In the genomic region with DNA sequence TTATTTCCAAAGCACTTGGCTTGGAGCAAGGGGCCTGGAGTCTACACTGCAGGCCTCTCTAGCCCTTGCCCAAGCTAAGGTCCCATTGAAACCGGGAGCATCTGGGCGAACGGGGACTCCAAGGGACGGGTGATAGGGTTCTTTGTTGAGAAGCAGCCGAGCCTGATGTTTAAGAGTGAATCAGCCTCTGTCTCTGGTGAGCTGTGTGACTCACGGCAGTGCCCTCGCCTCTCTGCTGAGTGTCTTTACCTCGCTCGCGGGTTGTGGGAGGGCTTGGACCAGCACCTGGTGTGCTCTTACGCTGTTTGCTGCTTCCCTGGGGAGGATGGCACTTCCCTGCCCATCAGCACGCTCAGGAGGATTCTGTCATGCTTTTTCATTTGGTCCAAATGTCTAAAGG, we compare ENCODE assay signal across 8 cellular contexts. TPM values are rescaled to one million over a fixed set of nuclear protein-coding genes. Genes with fewer than 3 reads are reported as not detected.
DNase-seq lines count a peak whose midpoint lies in the region; ATAC-seq, FAIRE-seq and TF ChIP-seq lines count a peak whose summit lies in the region.

No MANE protein-coding gene starts in this region.

- TF ChIP-seq EP300 in HepG2 (IDR thresholded peaks at IDR 0.05; ENCODE audit: low read depth in 2 of 2, low read length in 2 of 2) (no peak), HepG2 (CRISPR knock-in tag; IDR thresholded peaks at IDR 0.05; ENCODE audit: borderline replicate concordance) (no peak)

- peak in 1 of 5 donors; percentile 53 for DNase-seq in CD4-positive, alpha-beta memory T cell
- DNase-seq in M059J (ENCODE audit: low read depth) = peak; percentile 84
- DNase-seq in activated naive CD8-positive, alpha-beta T cell treated with anti-CD3 and anti-CD28 coated beads, Interleukin-2, amount 10 ng/mL, durations not matched to agents 7 days and 5 days = no peak
- no peak for DNase-seq in HepG2 (ENCODE audit: low spot score)
- DNase-seq in epidermal melanocyte (ENCODE audit: insufficient read length, low spot score) = no peak

- peaks cover 0 to 3% (median 0%) of the 10 kb centered on the region in 8 donors for H3K9me3 Mint-ChIP-seq in CD4-positive, alpha-beta memory T cell
- H3K9me3 Mint-ChIP-seq in activated naive CD8-positive, alpha-beta T cell treated with anti-CD3 and anti-CD28 coated beads, Interleukin-2, amount 10 ng/mL, durations not matched to agents 7 days and 5 days = no peaks in the 10 kb centered on the region

- FAIRE-seq in HepG2 (lab: Jason Lieb, UNC) = no peak

- 59% methylated on average over 12 of the region's 12 CpGs for WGBS in HepG2 (ENCODE audit: low lambda C conversion rate)

- H3K9me3 ChIP-seq in CD4-positive, alpha-beta memory T cell (ENCODE audit: control insufficient read depth in 1 of 2, low read length in 2 of 2) = no peaks in the 10 kb centered on the region
- H3K9me3 ChIP-seq in HepG2 (ENCODE audit: low read length) (no peaks in the 10 kb centered on the region), subcutaneous abdominal adipose tissue (ENCODE audit: control insufficient read depth in 5 of 5, low read length in 5 of 5) (no peaks in the 10 kb centered on the region)

- H3K27me3 ChIP-seq in CD4-positive, alpha-beta memory T cell (ENCODE audit: insufficient read depth, low read length) = no peaks in the 10 kb centered on the region
- H3K27me3 ChIP-seq in HepG2 (ENCODE audit: control insufficient read depth in 1 of 2, insufficient read depth in 2 of 2, low read length in 2 of 2) = no peaks in the 10 kb centered on the region; a peak in 1 of 5 replicates
- H3K27me3 ChIP-seq in subcutaneous abdominal adipose tissue (ENCODE audit: control insufficient read depth in 5 of 5, insufficient read depth in 4 of 5, low read length in 5 of 5) = no peaks in the 10 kb centered on the region

- H3K36me3 Mint-ChIP-seq in CD4-positive, alpha-beta memory T cell = peaks cover 14 to 49% of the 10 kb centered on the region in 2 donors
- peaks cover 15% of the 10 kb centered on the region for H3K36me3 Mint-ChIP-seq in activated naive CD8-positive, alpha-beta T cell treated with anti-CD3 and anti-CD28 coated beads, Interleukin-2, amount 10 ng/mL, durations not matched to agents 7 days and 5 days

- peak in 1 of 2 experiments; percentile 22; a peak in 1 of 4 replicates for TF ChIP-seq POLR2A in HepG2 (IDR thresholded peaks at IDR 0.05; ENCODE audit: insufficient read depth in 1 of 2, low read depth in 2 of 2, low read length in 2 of 2)

- peak overlapping the region; percentile 80 to 93 for H3K4me3 ChIP-seq in CD4-positive, alpha-beta memory T cell (ENCODE audit: low read length in 2 of 2)
- H3K4me3 ChIP-seq in HepG2 (replicated peaks in 1 of 3; ENCODE audit: insufficient read depth in 1 of 3, low read depth in 2 of 3, low read length in 3 of 3) = peak overlapping the region; percentile 94 to 99 (median 96)
- H3K4me3 ChIP-seq in subcutaneous abdominal adipose tissue (ENCODE audit: low read depth in 1 of 5, low read length in 5 of 5) = peak overlapping the region; percentile 88 to 96 (median 90)

- H3K4me1 Mint-ChIP-seq in CD4-positive, alpha-beta memory T cell = peaks cover 20 to 59% (median 27%) of the 10 kb centered on the region in 4 donors
- H3K4me1 Mint-ChIP-seq in activated naive CD8-positive, alpha-beta T cell treated with anti-CD3 and anti-CD28 coated beads, Interleukin-2, amount 10 ng/mL, durations not matched to agents 7 days and 5 days = peaks cover 24% of the 10 kb centered on the region

- peaks cover 35% of the 10 kb centered on the region for H3K79me2 ChIP-seq in HepG2 (ENCODE audit: insufficient read depth, low read length)

- H2AFZ ChIP-seq in HepG2 (ENCODE audit: low read length) = no peak overlapping the region

- in situ Hi-C loops in HepG2 (cut with HindIII; ENCODE audit: extremely low pct_ligation_motif_present, low pct_unique_long_range_greater_than_20kb) = no loop called here

- TF ChIP-seq CTCF in HepG2 (CRISPR knock-in tag; IDR thresholded peaks at IDR 0.05) = no peak

- POLR2A ChIA-PET in CD4-positive, alpha-beta memory T cell (lab: Charles Lee; ENCODE audit: partially characterized antibody) = interaction anchor here (1.0 to 4.0 kb wide), 8 partner anchors 10 to 176 kb away, joined by 3 to 67 read pairs (median 4); a partner anchor contains a TSS
- POLR2A ChIA-PET in activated naive CD8-positive, alpha-beta T cell treated with anti-CD3 and anti-CD28 coated beads, Interleukin-2, amount 10 ng/mL, durations not matched to agents 7 days and 5 days (lab: Charles Lee) = interaction anchor here (1.2 to 4.5 kb wide), 5 partner anchors 9 to 172 kb away, joined by 3 to 69 read pairs (median 15); a partner anchor contains a TSS
- POLR2A ChIA-PET in HepG2 (lab: Yijun Ruan, JAX) = interaction anchor here (2.4 to 4.5 kb wide), 4 partner anchors 11 to 18 kb away, joined by 16 to 124 read pairs (median 47); a partner anchor contains a TSS

- CTCF ChIA-PET in CD4-positive, alpha-beta memory T cell (lab: Charles Lee; ENCODE audit: partially characterized antibody) = interaction anchor here (1.3 kb wide), 1 partner anchor 10 kb away, joined by 5 read pairs; no protein-coding TSS in a partner anchor
- CTCF ChIA-PET in HepG2 (lab: Yijun Ruan, JAX; ENCODE audit: low intra/inter-chr PET ratio, low total read pairs) = no interaction called here

- peak overlapping the region; percentile 83 for H3K27ac ChIP-seq in CD4-positive, alpha-beta memory T cell (ENCODE audit: low read depth, low read length)
- H3K27ac ChIP-seq in HepG2 (ENCODE audit: extremely low read length, insufficient read depth, low read length) (peak overlapping the region; percentile 53), subcutaneous abdominal adipose tissue (ENCODE audit: low read depth, low read length) (peak overlapping the region; percentile 74)

- peaks cover 41% of the 10 kb centered on the region for H3K36me3 ChIP-seq in CD4-positive, alpha-beta memory T cell (ENCODE audit: insufficient read depth, low read length)
- H3K36me3 ChIP-seq in HepG2 (replicated peaks in 1 of 2; ENCODE audit: control insufficient read depth in 1 of 2, insufficient read depth in 2 of 2, low read length in 2 of 2) (peaks cover 38 to 48% of the 10 kb centered on the region in 2 experiments; a peak in 4 of 5 replicates), subcutaneous abdominal adipose tissue (ENCODE audit: control insufficient read depth in 5 of 5, insufficient read depth in 5 of 5, low read length in 5 of 5) (peaks cover 0 to 58% (median 45%) of the 10 kb centered on the region in 5 donors)

- no peaks in the 10 kb centered on the region for H4K20me1 ChIP-seq in HepG2 (ENCODE audit: insufficient read depth, low read length)

- H3K9ac ChIP-seq in HepG2 (ENCODE audit: insufficient read depth, low read depth, low read length) (peak overlapping the region; percentile 94), subcutaneous abdominal adipose tissue (ENCODE audit: low read length in 5 of 5) (peak overlapping the region; percentile 39 to 95 (median 93))

- peak overlapping the region; percentile 94 for H3K4me2 ChIP-seq in HepG2 (ENCODE audit: low read depth, low read length)

- BruUV-seq in HepG2 (replicated peaks; lab: Mats Ljungman, UMichigan) = no TSS peak

- H3K4me1 ChIP-seq in CD4-positive, alpha-beta memory T cell (ENCODE audit: insufficient read depth, low read length) = peaks cover 31% of the 10 kb centered on the region
- peaks cover 35% of the 10 kb centered on the region for H3K4me1 ChIP-seq in HepG2 (ENCODE audit: insufficient read depth, low read length)
- peaks cover 14 to 38% (median 33%) of the 10 kb centered on the region in 5 donors for H3K4me1 ChIP-seq in subcutaneous abdominal adipose tissue (ENCODE audit: control insufficient read depth in 5 of 5, insufficient read depth in 5 of 5, low read length in 5 of 5)

- no peak for TF ChIP-seq RAD21 in HepG2 (CRISPR knock-in tag; IDR thresholded peaks at IDR 0.05)

- ATAC-seq in activated naive CD8-positive, alpha-beta T cell treated with anti-CD3 and anti-CD28 coated beads, Interleukin-2, amount 10 ng/mL, durations not matched to agents 7 days and 5 days (ENCODE audit: low read depth) = no peak
- no peak for ATAC-seq in HepG2
- no peak for ATAC-seq in GM18858 (IDR thresholded peaks at IDR 0.05; ENCODE audit: unreplicated experiment)
- no peak for ATAC-seq in HG02759 (IDR thresholded peaks at IDR 0.05; ENCODE audit: unreplicated experiment)

- H3K27ac Mint-ChIP-seq in CD4-positive, alpha-beta memory T cell = peak overlapping the region in 6 of 7 donors; percentile 78 to 93 (median 85)
- H3K27ac Mint-ChIP-seq in activated naive CD8-positive, alpha-beta T cell treated with anti-CD3 and anti-CD28 coated beads, Interleukin-2, amount 10 ng/mL, durations not matched to agents 7 days and 5 days = peak overlapping the region; percentile 9

- intact Hi-C loops in CD4-positive, alpha-beta memory T cell (cut with micrococcal nuclease) = no loop called here
- intact Hi-C loops in HepG2 (cut with micrococcal nuclease; ENCODE audit: unreplicated experiment) = no loop called here

- no peaks in the 10 kb centered on the region for H3K27me3 Mint-ChIP-seq in CD4-positive, alpha-beta memory T cell
- no peaks in the 10 kb centered on the region for H3K27me3 Mint-ChIP-seq in activated naive CD8-positive, alpha-beta T cell treated with anti-CD3 and anti-CD28 coated beads, Interleukin-2, amount 10 ng/mL, durations not matched to agents 7 days and 5 days

- peak overlapping the region; percentile 83 to 94 (median 84) for H3K4me3 Mint-ChIP-seq in CD4-positive, alpha-beta memory T cell
- H3K4me3 Mint-ChIP-seq in activated naive CD8-positive, alpha-beta T cell treated with anti-CD3 and anti-CD28 coated beads, Interleukin-2, amount 10 ng/mL, durations not matched to agents 7 days and 5 days = peak overlapping the region; percentile 98

RNA-seq across cellular contexts. Expression of a gene that starts 1.3 kb away (rescaled TPM):
- 100 to 1,000 TPM; 182 to 206 TPM for total RNA-seq in CD4-positive, alpha-beta memory T cell
- 10 to 100 TPM; 18.9 to 46.4 TPM for polyA plus RNA-seq in CD4-positive, alpha-beta memory T cell
- 52.4 and 101 TPM in 2 replicates for total RNA-seq in M059J (2014; rRNA removed; shearing (Covaris generic))
- 100 to 1,000 TPM; 152 to 164 TPM for total RNA-seq in activated naive CD8-positive, alpha-beta T cell treated with anti-CD3 and anti-CD28 coated beads, Interleukin-2, amount 10 ng/mL, durations not matched to agents 7 days and 5 days
- total RNA-seq in HepG2 (2016; rRNA removed; fragmentation: Illumina TruSeq; extraction: Trizol) = 54.1 and 73.3 TPM in 2 replicates
- total RNA-seq in HepG2 (2016; cell fraction: cytosol; rRNA removed; fragmentation: Illumina TruSeq; extraction: Trizol; ENCODE audit: low read depth) = 23.7 and 25.3 TPM in 2 replicates
- total RNA-seq in HepG2 (2016; cell fraction: insoluble cytoplasmic fraction; rRNA removed; fragmentation: Illumina TruSeq; extraction: Trizol) = 46.3 and 75.5 TPM in 2 replicates
- 26.2 and 27.2 TPM in 2 replicates for total RNA-seq in HepG2 (2016; cell fraction: membrane; rRNA removed; fragmentation: Illumina TruSeq; extraction: Trizol)
- total RNA-seq in HepG2 (2016; cell fraction: nucleus; rRNA removed; fragmentation: Illumina TruSeq; extraction: Trizol) = 61.6 and 70.3 TPM in 2 replicates
- polyA plus RNA-seq in HepG2 (2011; rRNA removed) = 78.1 and 85.3 TPM in 2 replicates
- polyA plus RNA-seq in HepG2 (2011; cell fraction: cytosol; rRNA removed) = 23.0 and 37.1 TPM in 2 replicates
- polyA plus RNA-seq in HepG2 (2011; cell fraction: nucleus; rRNA removed) = 599 and 842 TPM in 2 replicates
- polyA plus RNA-seq in HepG2 (2012) = 50.3 and 58.5 TPM in 2 replicates
- 10.3 and 14.6 TPM in 2 replicates for polyA plus RNA-seq in HepG2 (2016; cell fraction: cytosol; fragmentation: Illumina TruSeq; extraction: Trizol; ENCODE audit: low read depth)
- polyA plus RNA-seq in HepG2 (2016; cell fraction: insoluble cytoplasmic fraction; fragmentation: Illumina TruSeq; extraction: Trizol; ENCODE audit: low read depth) = 49.0 and 65.5 TPM in 2 replicates
- polyA plus RNA-seq in HepG2 (2016; cell fraction: membrane; fragmentation: Illumina TruSeq; extraction: Trizol; ENCODE audit: low read depth) = 20.0 and 26.0 TPM in 2 replicates
- polyA plus RNA-seq in HepG2 (2016; cell fraction: nucleus; fragmentation: Illumina TruSeq; extraction: Trizol; ENCODE audit: insufficient read depth, low read depth) = 239 and 240 TPM in 2 replicates
- 124 and 132 TPM in 2 replicates for polyA minus RNA-seq in HepG2 (2011; rRNA and poly(A)+ RNA removed; ENCODE audit: low replicate concordance)
- 22.8 and 27.9 TPM in 2 replicates for polyA minus RNA-seq in HepG2 (2011; cell fraction: cytosol; rRNA and poly(A)+ RNA removed)
- 76.9 and 79.1 TPM in 2 replicates for polyA minus RNA-seq in HepG2 (2011; cell fraction: nucleus; rRNA and poly(A)+ RNA removed)

RNA-seq across cellular contexts. Expression of a gene that starts 1.5 kb away (rescaled TPM):
- 10 to 100 TPM; 25.9 to 27.7 TPM for total RNA-seq in CD4-positive, alpha-beta memory T cell
- 10 to 100 TPM; 25.3 to 45.5 TPM for polyA plus RNA-seq in CD4-positive, alpha-beta memory T cell
- total RNA-seq in M059J (2014; rRNA removed; shearing (Covaris generic)) = 36.0 and 39.9 TPM in 2 replicates
- total RNA-seq in activated naive CD8-positive, alpha-beta T cell treated with anti-CD3 and anti-CD28 coated beads, Interleukin-2, amount 10 ng/mL, durations not matched to agents 7 days and 5 days = 10 to 100 TPM; 17.7 to 19.0 TPM
- 18.8 and 20.8 TPM in 2 replicates for total RNA-seq in HepG2 (2016; rRNA removed; fragmentation: Illumina TruSeq; extraction: Trizol)
- 17.5 and 20.2 TPM in 2 replicates for total RNA-seq in HepG2 (2016; cell fraction: cytosol; rRNA removed; fragmentation: Illumina TruSeq; extraction: Trizol; ENCODE audit: low read depth)
- 21.5 and 21.9 TPM in 2 replicates for total RNA-seq in HepG2 (2016; cell fraction: insoluble cytoplasmic fraction; rRNA removed; fragmentation: Illumina TruSeq; extraction: Trizol)
- 24.3 and 26.3 TPM in 2 replicates for total RNA-seq in HepG2 (2016; cell fraction: membrane; rRNA removed; fragmentation: Illumina TruSeq; extraction: Trizol)
- total RNA-seq in HepG2 (2016; cell fraction: nucleus; rRNA removed; fragmentation: Illumina TruSeq; extraction: Trizol) = 10.5 and 14.3 TPM in 2 replicates
- polyA plus RNA-seq in HepG2 (2011; rRNA removed) = 30.8 and 32.1 TPM in 2 replicates
- 30.7 and 36.8 TPM in 2 replicates for polyA plus RNA-seq in HepG2 (2011; cell fraction: cytosol; rRNA removed)
- 21.1 and 26.0 TPM in 2 replicates for polyA plus RNA-seq in HepG2 (2011; cell fraction: nucleus; rRNA removed)
- polyA plus RNA-seq in HepG2 (2012) = 16.3 and 19.8 TPM in 2 replicates
- polyA plus RNA-seq in HepG2 (2016; cell fraction: cytosol; fragmentation: Illumina TruSeq; extraction: Trizol; ENCODE audit: low read depth) = 22.8 and 26.9 TPM in 2 replicates
- polyA plus RNA-seq in HepG2 (2016; cell fraction: insoluble cytoplasmic fraction; fragmentation: Illumina TruSeq; extraction: Trizol; ENCODE audit: low read depth) = 25.4 and 25.5 TPM in 2 replicates
- 24.7 and 30.0 TPM in 2 replicates for polyA plus RNA-seq in HepG2 (2016; cell fraction: membrane; fragmentation: Illumina TruSeq; extraction: Trizol; ENCODE audit: low read depth)
- 41.6 and 53.5 TPM in 2 replicates for polyA plus RNA-seq in HepG2 (2016; cell fraction: nucleus; fragmentation: Illumina TruSeq; extraction: Trizol; ENCODE audit: insufficient read depth, low read depth)
- polyA minus RNA-seq in HepG2 (2011; rRNA and poly(A)+ RNA removed; ENCODE audit: low replicate concordance) = 17.2 and 24.1 TPM in 2 replicates
- 4.7 and 5.4 TPM in 2 replicates for polyA minus RNA-seq in HepG2 (2011; cell fraction: cytosol; rRNA and poly(A)+ RNA removed)
- 10.7 and 14.5 TPM in 2 replicates for polyA minus RNA-seq in HepG2 (2011; cell fraction: nucleus; rRNA and poly(A)+ RNA removed)

RNA-seq across cellular contexts. Expression of a gene that starts 18.1 kb away (rescaled TPM):
- total RNA-seq in CD4-positive, alpha-beta memory T cell = 10 to 100 TPM; 21.9 to 25.6 TPM
- 10 to 100 TPM; 42.5 to 47.5 TPM for polyA plus RNA-seq in CD4-positive, alpha-beta memory T cell
- total RNA-seq in M059J (2014; rRNA removed; shearing (Covaris generic)) = 11.7 and 14.1 TPM in 2 replicates
- 10 to 100 TPM; 55.1 to 59.2 TPM for total RNA-seq in activated naive CD8-positive, alpha-beta T cell treated with anti-CD3 and anti-CD28 coated beads, Interleukin-2, amount 10 ng/mL, durations not matched to agents 7 days and 5 days
- total RNA-seq in HepG2 (2016; rRNA removed; fragmentation: Illumina TruSeq; extraction: Trizol) = 39.1 and 72.5 TPM in 2 replicates
- total RNA-seq in HepG2 (2016; cell fraction: cytosol; rRNA removed; fragmentation: Illumina TruSeq; extraction: Trizol; ENCODE audit: low read depth) = 76.8 and 84.3 TPM in 2 replicates
- 47.2 and 70.7 TPM in 2 replicates for total RNA-seq in HepG2 (2016; cell fraction: insoluble cytoplasmic fraction; rRNA removed; fragmentation: Illumina TruSeq; extraction: Trizol)
- total RNA-seq in HepG2 (2016; cell fraction: membrane; rRNA removed; fragmentation: Illumina TruSeq; extraction: Trizol) = 95.6 and 107 TPM in 2 replicates
- total RNA-seq in HepG2 (2016; cell fraction: nucleus; rRNA removed; fragmentation: Illumina TruSeq; extraction: Trizol) = 26.8 and 29.8 TPM in 2 replicates
- polyA plus RNA-seq in HepG2 (2011; rRNA removed) = 94.1 and 112 TPM in 2 replicates
- polyA plus RNA-seq in HepG2 (2011; cell fraction: cytosol; rRNA removed) = 137 and 215 TPM in 2 replicates
- polyA plus RNA-seq in HepG2 (2011; cell fraction: nucleus; rRNA removed) = 94.6 and 96.1 TPM in 2 replicates
- 83.0 and 86.6 TPM in 2 replicates for polyA plus RNA-seq in HepG2 (2012)
- polyA plus RNA-seq in HepG2 (2016; cell fraction: cytosol; fragmentation: Illumina TruSeq; extraction: Trizol; ENCODE audit: low read depth) = 367 and 487 TPM in 2 replicates
- polyA plus RNA-seq in HepG2 (2016; cell fraction: insoluble cytoplasmic fraction; fragmentation: Illumina TruSeq; extraction: Trizol; ENCODE audit: low read depth) = 281 and 289 TPM in 2 replicates
- polyA plus RNA-seq in HepG2 (2016; cell fraction: membrane; fragmentation: Illumina TruSeq; extraction: Trizol; ENCODE audit: low read depth) = 273 and 345 TPM in 2 replicates
- polyA plus RNA-seq in HepG2 (2016; cell fraction: nucleus; fragmentation: Illumina TruSeq; extraction: Trizol; ENCODE audit: insufficient read depth, low read depth) = 148 and 167 TPM in 2 replicates
- polyA minus RNA-seq in HepG2 (2011; rRNA and poly(A)+ RNA removed; ENCODE audit: low replicate concordance) = 58.6 and 62.0 TPM in 2 replicates
- polyA minus RNA-seq in HepG2 (2011; cell fraction: cytosol; rRNA and poly(A)+ RNA removed) = 34.6 and 36.8 TPM in 2 replicates
- 24.0 and 29.4 TPM in 2 replicates for polyA minus RNA-seq in HepG2 (2011; cell fraction: nucleus; rRNA and poly(A)+ RNA removed)

RNA-seq across cellular contexts. Expression of a gene that starts 18.6 kb away (rescaled TPM):
- 10 to 100 TPM; 28.0 to 29.3 TPM for total RNA-seq in CD4-positive, alpha-beta memory T cell
- 10 to 100 TPM in 1 of 2 donors, 1 to 10 TPM in 1; 5.3 to 17.0 TPM for polyA plus RNA-seq in CD4-positive, alpha-beta memory T cell
- total RNA-seq in M059J (2014; rRNA removed; shearing (Covaris generic)) = 14.6 and 32.1 TPM in 2 replicates
- 10 to 100 TPM; 31.3 to 32.0 TPM for total RNA-seq in activated naive CD8-positive, alpha-beta T cell treated with anti-CD3 and anti-CD28 coated beads, Interleukin-2, amount 10 ng/mL, durations not matched to agents 7 days and 5 days
- 34.4 and 39.1 TPM in 2 replicates for total RNA-seq in HepG2 (2016; rRNA removed; fragmentation: Illumina TruSeq; extraction: Trizol)
- 10.7 and 10.8 TPM in 2 replicates for total RNA-seq in HepG2 (2016; cell fraction: cytosol; rRNA removed; fragmentation: Illumina TruSeq; extraction: Trizol; ENCODE audit: low read depth)
- 31.3 and 40.3 TPM in 2 replicates for total RNA-seq in HepG2 (2016; cell fraction: insoluble cytoplasmic fraction; rRNA removed; fragmentation: Illumina TruSeq; extraction: Trizol)
- total RNA-seq in HepG2 (2016; cell fraction: membrane; rRNA removed; fragmentation: Illumina TruSeq; extraction: Trizol) = 16.9 and 19.0 TPM in 2 replicates
- 20.9 and 21.8 TPM in 2 replicates for total RNA-seq in HepG2 (2016; cell fraction: nucleus; rRNA removed; fragmentation: Illumina TruSeq; extraction: Trizol)
- polyA plus RNA-seq in HepG2 (2011; rRNA removed) = 14.6 and 14.7 TPM in 2 replicates
- polyA plus RNA-seq in HepG2 (2011; cell fraction: cytosol; rRNA removed) = 10.9 and 12.3 TPM in 2 replicates
- 18.8 and 20.1 TPM in 2 replicates for polyA plus RNA-seq in HepG2 (2011; cell fraction: nucleus; rRNA removed)
- polyA plus RNA-seq in HepG2 (2012) = 15.7 and 20.6 TPM in 2 replicates
- polyA plus RNA-seq in HepG2 (2016; cell fraction: cytosol; fragmentation: Illumina TruSeq; extraction: Trizol; ENCODE audit: low read depth) = 6.0 and 6.1 TPM in 2 replicates
- 43.6 and 43.8 TPM in 2 replicates for polyA plus RNA-seq in HepG2 (2016; cell fraction: insoluble cytoplasmic fraction; fragmentation: Illumina TruSeq; extraction: Trizol; ENCODE audit: low read depth)
- polyA plus RNA-seq in HepG2 (2016; cell fraction: membrane; fragmentation: Illumina TruSeq; extraction: Trizol; ENCODE audit: low read depth) = 11.4 and 11.7 TPM in 2 replicates
- 75.0 and 87.7 TPM in 2 replicates for polyA plus RNA-seq in HepG2 (2016; cell fraction: nucleus; fragmentation: Illumina TruSeq; extraction: Trizol; ENCODE audit: insufficient read depth, low read depth)
- 4.1 and 5.1 TPM in 2 replicates for polyA minus RNA-seq in HepG2 (2011; rRNA and poly(A)+ RNA removed; ENCODE audit: low replicate concordance)
- 5.1 and 5.5 TPM in 2 replicates for polyA minus RNA-seq in HepG2 (2011; cell fraction: cytosol; rRNA and poly(A)+ RNA removed)
- 7.0 and 8.8 TPM in 2 replicates for polyA minus RNA-seq in HepG2 (2011; cell fraction: nucleus; rRNA and poly(A)+ RNA removed)

RNA-seq across cellular contexts. Expression of a gene that starts 18.7 kb away (rescaled TPM):
- total RNA-seq in CD4-positive, alpha-beta memory T cell = 10 to 100 TPM; 52.5 to 60.8 TPM
- polyA plus RNA-seq in CD4-positive, alpha-beta memory T cell = 10 to 100 TPM; 68.8 to 83.2 TPM
- 39.3 and 48.3 TPM in 2 replicates for total RNA-seq in M059J (2014; rRNA removed; shearing (Covaris generic))
- total RNA-seq in activated naive CD8-positive, alpha-beta T cell treated with anti-CD3 and anti-CD28 coated beads, Interleukin-2, amount 10 ng/mL, durations not matched to agents 7 days and 5 days = 10 to 100 TPM; 56.6 to 60.1 TPM
- total RNA-seq in HepG2 (2016; rRNA removed; fragmentation: Illumina TruSeq; extraction: Trizol) = 34.9 and 37.5 TPM in 2 replicates
- total RNA-seq in HepG2 (2016; cell fraction: cytosol; rRNA removed; fragmentation: Illumina TruSeq; extraction: Trizol; ENCODE audit: low read depth) = 18.3 and 27.5 TPM in 2 replicates
- 34.8 and 36.8 TPM in 2 replicates for total RNA-seq in HepG2 (2016; cell fraction: insoluble cytoplasmic fraction; rRNA removed; fragmentation: Illumina TruSeq; extraction: Trizol)
- total RNA-seq in HepG2 (2016; cell fraction: membrane; rRNA removed; fragmentation: Illumina TruSeq; extraction: Trizol) = 37.8 and 42.1 TPM in 2 replicates
- total RNA-seq in HepG2 (2016; cell fraction: nucleus; rRNA removed; fragmentation: Illumina TruSeq; extraction: Trizol) = 25.0 and 26.4 TPM in 2 replicates
- polyA plus RNA-seq in HepG2 (2011; rRNA removed) = 27.1 and 40.3 TPM in 2 replicates
- polyA plus RNA-seq in HepG2 (2011; cell fraction: cytosol; rRNA removed) = 26.2 and 44.6 TPM in 2 replicates
- polyA plus RNA-seq in HepG2 (2011; cell fraction: nucleus; rRNA removed) = 114 and 127 TPM in 2 replicates
- 19.0 and 25.6 TPM in 2 replicates for polyA plus RNA-seq in HepG2 (2012)
- polyA plus RNA-seq in HepG2 (2016; cell fraction: cytosol; fragmentation: Illumina TruSeq; extraction: Trizol; ENCODE audit: low read depth) = 14.5 and 20.0 TPM in 2 replicates
- 24.5 and 26.4 TPM in 2 replicates for polyA plus RNA-seq in HepG2 (2016; cell fraction: insoluble cytoplasmic fraction; fragmentation: Illumina TruSeq; extraction: Trizol; ENCODE audit: low read depth)
- 21.9 and 27.2 TPM in 2 replicates for polyA plus RNA-seq in HepG2 (2016; cell fraction: membrane; fragmentation: Illumina TruSeq; extraction: Trizol; ENCODE audit: low read depth)
- 40.3 and 44.2 TPM in 2 replicates for polyA plus RNA-seq in HepG2 (2016; cell fraction: nucleus; fragmentation: Illumina TruSeq; extraction: Trizol; ENCODE audit: insufficient read depth, low read depth)
- polyA minus RNA-seq in HepG2 (2011; rRNA and poly(A)+ RNA removed; ENCODE audit: low replicate concordance) = 10.9 and 18.2 TPM in 2 replicates
- polyA minus RNA-seq in HepG2 (2011; cell fraction: cytosol; rRNA and poly(A)+ RNA removed) = 5.9 and 9.5 TPM in 2 replicates
- 11.2 and 15.5 TPM in 2 replicates for polyA minus RNA-seq in HepG2 (2011; cell fraction: nucleus; rRNA and poly(A)+ RNA removed)
